Comparison of ENCODE assay signal across 8 cellular contexts in genomic region chr21:34201441-34201838, GRCh38.
A peak's percentile ranks its signal among the peaks of the same experiment; 100 is the strongest.
DNase-seq lines count a peak whose midpoint lies in the region; ATAC-seq and TF ChIP-seq lines count a peak whose summit lies in the region.

No MANE protein-coding gene starts in this region.

- CTCF ChIA-PET in HEK293 (lab: Yijun Ruan, JAX) = interaction anchor here (0.6 to 4.9 kb wide), 13 partner anchors 15 to 694 kb away, joined by 3 to 39 read pairs (median 6); partner anchors contain the start of genes MRPS6 and SLC5A3

- peaks cover 78% of the 10 kb centered on the region for H3K4me1 Mint-ChIP-seq in activated T-helper 1 cell treated with anti-CD3 and anti-CD28 coated beads, Interleukin-12 subunit alpha, Interleukin-12 subunit beta, Interleukin-2, Interleukin-4 antibody, amounts not matched to agents 30 ng/mL and 10 ng/mL and 1 ng/mL, durations not matched to agents 14 hours and 24 hours and 36 hours (ENCODE audit: low read depth)
- peaks cover 39% of the 10 kb centered on the region for H3K4me1 Mint-ChIP-seq in stimulated activated effector memory CD8-positive, alpha-beta T cell treated with anti-CD3 and anti-CD28 coated beads, Interleukin-12 subunit alpha, Interleukin-12 subunit beta, amount 100 ng/mL, for 72 hours

- TF ChIP-seq CTCF in HEK293 (tag by site-specific recombination; IDR thresholded peaks at IDR 0.05) = no peak

- peaks cover 5% of the 10 kb centered on the region for H3K36me3 Mint-ChIP-seq in activated T-helper 1 cell treated with anti-CD3 and anti-CD28 coated beads, Interleukin-12 subunit alpha, Interleukin-12 subunit beta, Interleukin-2, Interleukin-4 antibody, amounts not matched to agents 30 ng/mL and 10 ng/mL and 1 ng/mL, durations not matched to agents 14 hours and 24 hours and 36 hours (ENCODE audit: low read depth)
- H3K36me3 Mint-ChIP-seq in stimulated activated effector memory CD8-positive, alpha-beta T cell treated with anti-CD3 and anti-CD28 coated beads, Interleukin-12 subunit alpha, Interleukin-12 subunit beta, amount 100 ng/mL, for 72 hours = no peaks in the 10 kb centered on the region

- H3K27ac Mint-ChIP-seq in activated T-helper 1 cell treated with anti-CD3 and anti-CD28 coated beads, Interleukin-12 subunit alpha, Interleukin-12 subunit beta, Interleukin-2, Interleukin-4 antibody, amounts not matched to agents 30 ng/mL and 10 ng/mL and 1 ng/mL, durations not matched to agents 14 hours and 24 hours and 36 hours = peak overlapping the region; percentile 84
- H3K27ac Mint-ChIP-seq in stimulated activated effector memory CD8-positive, alpha-beta T cell treated with anti-CD3 and anti-CD28 coated beads, Interleukin-12 subunit alpha, Interleukin-12 subunit beta, amount 100 ng/mL, for 72 hours = no peak overlapping the region

- intact Hi-C loops in activated T-helper 1 cell treated with anti-CD3 and anti-CD28 coated beads, Interleukin-12 subunit alpha, Interleukin-12 subunit beta, Interleukin-2, Interleukin-4 antibody, amounts not matched to agents 30 ng/mL and 10 ng/mL and 1 ng/mL, durations not matched to agents 14 hours and 24 hours and 36 hours (cut with micrococcal nuclease) = loop anchor here (5.0 kb wide), 1 partner anchor 146 kb away; no protein-coding TSS in a partner anchor

- H3K9me3 Mint-ChIP-seq in activated T-helper 1 cell treated with anti-CD3 and anti-CD28 coated beads, Interleukin-12 subunit alpha, Interleukin-12 subunit beta, Interleukin-2, Interleukin-4 antibody, amounts not matched to agents 30 ng/mL and 10 ng/mL and 1 ng/mL, durations not matched to agents 14 hours and 24 hours and 36 hours = no peaks in the 10 kb centered on the region
- no peaks in the 10 kb centered on the region for H3K9me3 Mint-ChIP-seq in stimulated activated effector memory CD8-positive, alpha-beta T cell treated with anti-CD3 and anti-CD28 coated beads, Interleukin-12 subunit alpha, Interleukin-12 subunit beta, amount 100 ng/mL, for 72 hours

- no peaks in the 10 kb centered on the region for H3K36me3 ChIP-seq in HEK293 (ENCODE audit: control insufficient read depth in 2 of 2, insufficient read depth in 1 of 2, low read length in 2 of 2)

- H3K27me3 Mint-ChIP-seq in activated T-helper 1 cell treated with anti-CD3 and anti-CD28 coated beads, Interleukin-12 subunit alpha, Interleukin-12 subunit beta, Interleukin-2, Interleukin-4 antibody, amounts not matched to agents 30 ng/mL and 10 ng/mL and 1 ng/mL, durations not matched to agents 14 hours and 24 hours and 36 hours (ENCODE audit: insufficient read depth) = no peaks in the 10 kb centered on the region

- POLR2A ChIA-PET in HEK293 (lab: Yijun Ruan, JAX) = interaction anchor here (0.6 to 1.3 kb wide), 2 partner anchors 24 to 27 kb away, joined by 3 to 5 read pairs; no protein-coding TSS in a partner anchor

- H3K9me3 ChIP-seq in HEK293 (ENCODE audit: control insufficient read depth, insufficient read depth, low read depth, low read length) (no peaks in the 10 kb centered on the region), iPS-18c (ENCODE audit: control insufficient read depth, insufficient read depth, low read length) (no peaks in the 10 kb centered on the region)

- H3K4me3 ChIP-seq in HEK293 (ENCODE audit: low read depth, low read length) = peak overlapping the region; percentile 25
- peak overlapping the region; percentile 60 for H3K4me3 ChIP-seq in iPS-18c (ENCODE audit: insufficient read depth, low read depth, low read length)

- peak overlapping the region; percentile 77 for H3K4me3 Mint-ChIP-seq in activated T-helper 1 cell treated with anti-CD3 and anti-CD28 coated beads, Interleukin-12 subunit alpha, Interleukin-12 subunit beta, Interleukin-2, Interleukin-4 antibody, amounts not matched to agents 30 ng/mL and 10 ng/mL and 1 ng/mL, durations not matched to agents 14 hours and 24 hours and 36 hours
- H3K4me3 Mint-ChIP-seq in stimulated activated effector memory CD8-positive, alpha-beta T cell treated with anti-CD3 and anti-CD28 coated beads, Interleukin-12 subunit alpha, Interleukin-12 subunit beta, amount 100 ng/mL, for 72 hours = peak overlapping the region; percentile 61

- no peak for ATAC-seq in stimulated activated effector memory CD8-positive, alpha-beta T cell treated with anti-CD3 and anti-CD28 coated beads, Interleukin-12 subunit alpha, Interleukin-12 subunit beta, amount 100 ng/mL, for 72 hours
- no peak for ATAC-seq in GM19397 (IDR thresholded peaks at IDR 0.05; ENCODE audit: unreplicated experiment)
- ATAC-seq in HG03135 (IDR thresholded peaks at IDR 0.05; ENCODE audit: unreplicated experiment) = no peak

- no peak overlapping the region for H3K27ac ChIP-seq in HEK293 (ENCODE audit: extremely low read depth, low read depth, low read length)

- no peak for DNase-seq in activated T-helper 1 cell treated with anti-CD3 and anti-CD28 coated beads, Interleukin-12 subunit alpha, Interleukin-12 subunit beta, Interleukin-2, Interleukin-4 antibody, amounts not matched to agents 30 ng/mL and 10 ng/mL and 1 ng/mL, durations not matched to agents 14 hours and 24 hours and 36 hours (ENCODE audit: low spot score)
- peak in 1 of 2 donors; percentile 45 for DNase-seq in stimulated activated effector memory CD8-positive, alpha-beta T cell treated with anti-CD3 and anti-CD28 coated beads, Interleukin-12 subunit alpha, Interleukin-12 subunit beta, amount 100 ng/mL, for 72 hours (ENCODE audit: low spot score in 2 of 2)
- DNase-seq in GM19238 (ENCODE audit: insufficient read length, low spot score) (no peak), cerebellum (ENCODE audit: low spot score) (no peak)

- H3K4me1 ChIP-seq in HEK293 (ENCODE audit: control insufficient read depth, insufficient read depth, low read length) = peaks cover 2% of the 10 kb centered on the region; the same call in 1 of the 2 replicates

TF ChIP-seq in HEK293, 187 proteins besides CTCF, POLR2A, EP300 and RAD21:
- TF ChIP-seq INSM2 (tag by site-specific recombination; IDR thresholded peaks at IDR 0.05) (no peak), ZBTB48 (tag by site-specific recombination; IDR thresholded peaks at IDR 0.05) (peak; percentile 13; the same call in 1 of the 2 replicates), WT1 (tag by site-specific recombination; IDR thresholded peaks at IDR 0.05) (0 out of 2 replicates have a peak, but pooled peaks have one; percentile 19)
TF ChIP-seq in HEK293: peak in this region for 2.
